ENCODE assay signal across 8 cellular contexts in the genomic region with DNA sequence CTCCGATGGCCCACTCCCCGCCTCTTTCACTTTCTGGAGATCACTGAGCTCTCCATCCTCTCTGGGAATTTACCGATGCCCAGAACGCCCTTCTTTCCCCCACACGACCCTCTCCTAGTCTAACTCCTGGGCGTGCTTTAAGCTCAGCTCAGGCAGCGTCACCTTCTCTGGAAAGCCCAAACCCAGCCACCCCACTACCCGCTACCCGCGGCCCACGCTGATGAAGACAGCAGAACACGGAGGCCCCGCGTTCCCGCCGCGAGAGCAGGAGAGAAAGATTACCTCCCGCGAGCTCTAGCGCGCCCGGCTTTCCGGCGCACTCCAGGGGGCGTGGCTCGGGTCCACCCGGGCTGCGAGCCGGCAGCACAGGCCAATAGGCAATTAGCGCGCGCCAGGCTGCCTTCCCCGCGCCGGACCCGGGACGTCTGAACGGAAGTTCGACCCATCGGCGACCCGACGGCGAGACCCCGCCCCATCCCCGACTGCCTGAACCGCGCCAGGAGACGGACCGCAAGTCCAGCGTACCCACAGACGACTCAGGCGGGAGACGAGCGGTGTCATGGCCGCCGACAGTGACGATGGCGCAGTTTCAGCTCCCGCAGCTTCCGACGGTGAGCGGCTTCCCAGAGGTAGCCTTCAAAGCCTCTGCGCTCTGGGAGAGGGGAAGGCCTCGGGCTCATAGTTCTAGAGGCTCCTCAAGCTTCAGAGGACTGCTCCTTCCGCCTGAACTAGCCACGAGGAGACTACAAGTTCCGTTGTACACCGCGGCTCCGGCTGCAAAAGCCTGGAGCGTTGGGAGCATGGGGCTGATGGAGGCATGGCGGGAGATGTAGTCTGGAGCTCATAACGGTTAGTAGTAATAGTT. TPM values are rescaled to one million over a fixed set of nuclear protein-coding genes. Genes with fewer than 3 reads are reported as not detected.
DNase-seq lines count a peak whose midpoint lies in the region; ATAC-seq and TF ChIP-seq lines count a peak whose summit lies in the region.

A gene (minus strand): TSS at position 747 of the 865 bp plus-strand sequence. CDS start 5,935 bp downstream, outside the sequence.
A gene (plus strand): TSS at position 477 of the 865 bp plus-strand sequence. CDS start 83 bp downstream, at position 560.

- no peaks in the 10 kb centered on the region for H3K27me3 Mint-ChIP-seq in osteocyte (ENCODE audit: unreplicated experiment)

- DNase-seq in NCI-H1417 treated with DMSO at 0.1 percent for 48 hours (lab: John Stamatoyannopoulos, UW) (peak; percentile 65), SW 1271 (lab: John Stamatoyannopoulos, UW) (peak; percentile 53 to 82), Right ventricle myocardium inferior (ENCODE audit: missing footprints) (peak; percentile 98), osteocyte (ENCODE audit: extremely low spot score, unreplicated experiment) (peak; percentile 97)
- peak; percentile 82 for DNase-seq in activated naive CD8-positive, alpha-beta T cell treated with anti-CD3 and anti-CD28 coated beads, Interleukin-2, amount 50 U/mL, for 16 hours (ENCODE audit: low read depth, low spot score)

- no peaks in the 10 kb centered on the region for H3K9me3 ChIP-seq in thymus (ENCODE audit: control insufficient read depth)

- peaks cover 11% of the 10 kb centered on the region for H3K36me3 Mint-ChIP-seq in osteocyte (ENCODE audit: unreplicated experiment)

- peaks cover 27% of the 10 kb centered on the region for H3K4me1 Mint-ChIP-seq in osteocyte (ENCODE audit: unreplicated experiment)

- peak within 1 kb of the TSS; percentile 84 for H3K4me3 ChIP-seq in GM12875 (ENCODE audit: low read depth, low read length)
- H3K4me3 ChIP-seq in thymus (ENCODE audit: low read length): peak within 1 kb of the TSS; percentile 59

- H3K4me1 ChIP-seq in thymus (ENCODE audit: control insufficient read depth, insufficient read depth, low read length): peaks cover 23% of the 10 kb centered on the region

- H3K27ac ChIP-seq in thymus (ENCODE audit: low read depth): peak within 1 kb of the TSS; percentile 93

- H3K27me3 ChIP-seq in thymus (ENCODE audit: control insufficient read depth, insufficient read depth): no peaks in the 10 kb centered on the region

- WGBS in thymus: under 1% methylated on average over 74 of the region's 74 CpGs

- ATAC-seq in HG02763 (IDR thresholded peaks at IDR 0.05; ENCODE audit: unreplicated experiment): peak; percentile 86
- peak; percentile 96 for ATAC-seq in Right ventricle myocardium inferior

- peak within 1 kb of the TSS; percentile 95 for H3K4me3 Mint-ChIP-seq in osteocyte (ENCODE audit: unreplicated experiment)

- TF ChIP-seq CTCF in GM12875 (IDR thresholded peaks at IDR 0.05; ENCODE audit: borderline replicate concordance, insufficient read depth, low read depth, low read length) (no peak), osteocyte (IDR thresholded peaks at IDR 0.05) (no peak)

- H3K36me3 ChIP-seq in thymus (ENCODE audit: control insufficient read depth, insufficient read depth): peaks cover 33% of the 10 kb centered on the region

- H3K27ac Mint-ChIP-seq in osteocyte (ENCODE audit: unreplicated experiment): peak within 1 kb of the TSS; percentile 97

- H3K9me3 Mint-ChIP-seq in osteocyte (ENCODE audit: unreplicated experiment): no peaks in the 10 kb centered on the region

- intact Hi-C loops in Right ventricle myocardium inferior (cut with DNase I): loop anchor here (2.0 to 10.0 kb wide), 3 partner anchors 35 to 225 kb away; a partner anchor contains a TSS

RNA-seq across cellular contexts. Expression of the first gene that starts in this region (rescaled TPM):
- total RNA-seq in Right ventricle myocardium inferior (8.3 TPM), osteocyte (19.9 and 25.1 TPM in 2 replicates)
- polyA plus RNA-seq in thymus: 37.3 TPM

RNA-seq across cellular contexts. Expression of the second gene that starts in this region (rescaled TPM):
- total RNA-seq in Right ventricle myocardium inferior (3.8 TPM), osteocyte (8.5 and 8.6 TPM in 2 replicates)
- polyA plus RNA-seq in thymus: 12.0 TPM

Comparison
In these comparisons a context has a peak if more than half of its experiments do, and no peak if none do; other contexts are left out.
1. Peak in every context shown above with its lines: DNase-seq, ATAC-seq, H3K4me3 ChIP-seq and H3K27ac ChIP-seq.